5 cellular contexts compared by ENCODE assay signal in the genomic region with DNA sequence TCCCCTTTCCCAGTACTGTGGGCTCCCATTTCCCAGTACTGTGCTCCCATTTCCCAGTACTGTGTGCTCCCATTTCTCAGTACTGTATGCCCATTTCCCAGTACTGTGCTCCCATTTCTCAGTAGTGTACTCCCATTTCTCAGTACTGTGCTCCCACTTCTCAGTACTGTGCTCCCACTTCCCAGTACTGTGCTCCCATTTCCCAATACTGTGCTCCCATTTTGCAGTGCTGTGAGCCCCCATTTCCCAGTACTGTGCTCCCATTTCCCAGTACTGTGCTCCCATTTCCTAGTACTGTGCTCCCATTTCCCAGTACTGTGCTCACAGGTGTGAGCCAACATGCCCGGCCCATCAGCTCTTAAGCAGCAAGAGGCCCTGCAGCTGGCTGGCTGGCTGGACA. TPM values are rescaled to one million over a fixed set of nuclear protein-coding genes. Genes with fewer than 3 reads are reported as not detected.
"Had no signal": no experiment of that assay in that cellular context is flagged by ENCODE, and none has a peak within 500 bp of the region (broad histone marks: within the 10 kb centered on the region; RNA-seq: fewer than 3 reads in every experiment).

No MANE protein-coding gene starts in this region.

RNA-seq across cellular contexts. Expression of a gene that starts 11.3 kb away (rescaled TPM):
- total RNA-seq: activated CD4-positive, alpha-beta T cell treated with anti-CD3 and anti-CD28 coated beads, Interleukin-2, amount 10 ng/mL, durations not matched to agents 24 days and 14 days; activated naive CD4-positive, alpha-beta T cell treated with anti-CD3 and anti-CD28 coated beads for 36 hours; activated naive CD8-positive, alpha-beta T cell treated with anti-CD3 and anti-CD28 coated beads for 36 hours; activated T-helper 1 cell treated with anti-CD3 and anti-CD28 coated beads, Interleukin-12 subunit alpha, Interleukin-12 subunit beta, Interleukin-2, Interleukin-4 antibody, amounts not matched to agents 30 ng/mL and 10 ng/mL and 1 ng/mL, durations not matched to agents 14 hours and 24 hours and 36 hours; T-helper 1 cell treated with Interleukin-12 subunit alpha and Interleukin-12 subunit beta and Interleukin-4 antibody, amounts not matched to agents 30 ng/mL and 1 ng/mL, for 36 hours had no signal
